In the genomic region with DNA sequence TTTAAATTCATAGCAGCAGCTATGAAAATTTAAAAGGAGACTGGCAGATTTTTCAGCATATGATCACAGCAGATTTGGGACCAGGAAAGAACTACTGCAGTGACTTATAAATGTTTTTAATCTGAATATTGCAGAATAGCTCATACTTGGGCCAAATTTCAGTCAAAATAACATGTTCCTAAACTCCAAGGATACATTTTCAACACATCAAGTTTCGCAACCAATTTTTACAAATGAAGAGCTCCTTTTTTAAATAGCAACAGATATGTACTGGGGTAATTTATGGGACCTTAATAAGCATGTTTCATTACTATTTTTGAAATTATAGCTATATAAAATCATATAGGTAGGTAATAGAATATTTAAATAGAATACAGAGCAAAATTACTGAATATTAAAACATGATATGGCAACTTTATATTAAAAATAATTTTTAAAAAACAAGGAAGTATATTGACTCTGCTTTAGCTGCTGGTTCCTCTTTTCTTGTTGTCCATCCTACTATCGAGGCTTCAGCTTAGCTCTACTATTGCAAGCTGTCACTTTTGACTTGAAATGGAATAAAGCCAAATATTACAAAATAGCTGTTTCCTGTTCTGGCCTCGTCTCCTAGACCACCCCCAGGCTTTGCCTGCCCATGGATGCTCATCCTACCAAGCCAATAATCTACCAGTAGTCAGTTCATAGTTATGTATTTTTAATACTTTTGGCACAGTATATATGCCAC, we compare ENCODE assay signal across 1 cellular context.
TF ChIP-seq lines count a peak whose summit lies in the region.

No MANE protein-coding gene starts in this region.

TF ChIP-seq in K562, 482 proteins besides CTCF, POLR2A, EP300 and RAD21 (continued from another document and continues in another):
- TF ChIP-seq, protein P1, sequence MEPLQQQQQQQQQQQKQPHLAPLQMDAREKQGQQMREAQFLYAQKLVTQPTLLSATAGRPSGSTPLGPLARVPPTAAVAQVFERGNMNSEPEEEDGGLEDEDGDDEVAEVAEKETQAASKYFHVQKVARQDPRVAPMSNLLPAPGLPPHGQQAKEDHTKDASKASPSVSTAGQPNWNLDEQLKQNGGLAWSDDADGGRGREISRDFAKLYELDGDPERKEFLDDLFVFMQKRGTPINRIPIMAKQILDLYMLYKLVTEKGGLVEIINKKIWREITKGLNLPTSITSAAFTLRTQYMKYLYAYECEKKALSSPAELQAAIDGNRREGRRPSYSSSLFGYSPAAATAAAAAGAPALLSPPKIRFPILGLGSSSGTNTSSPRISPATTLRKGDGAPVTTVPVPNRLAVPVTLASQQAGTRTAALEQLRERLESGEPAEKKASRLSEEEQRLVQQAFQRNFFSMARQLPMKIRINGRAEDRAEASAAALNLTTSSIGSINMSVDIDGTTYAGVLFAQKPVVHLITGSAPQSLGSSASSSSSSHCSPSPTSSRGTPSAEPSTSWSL (CRISPR knock-in tag; IDR thresholded peaks at IDR 0.05; ENCODE audit: borderline replicate concordance), result no peak
- TF ChIP-seq ZNF174 (CRISPR knock-in tag; IDR thresholded peaks at IDR 0.05) (no peak), ZNF311 (CRISPR knock-in tag; IDR thresholded peaks at IDR 0.05) (no peak), ZNF77 (CRISPR knock-in tag; IDR thresholded peaks at IDR 0.05) (no peak), ILF3 (IDR thresholded peaks at IDR 0.05; ENCODE audit: borderline replicate concordance) (no peak), CEBPB (tag; IDR thresholded peaks at IDR 0.05) (peak; percentile 81), GABPB1 (CRISPR knock-in tag; IDR thresholded peaks at IDR 0.05) (no peak), KHSRP (IDR thresholded peaks at IDR 0.05) (no peak), ZNF436 (CRISPR knock-in tag; IDR thresholded peaks at IDR 0.05) (no peak), HNRNPUL1 (IDR thresholded peaks at IDR 0.05; ENCODE audit: low read length) (no peak), NCOA6 (IDR thresholded peaks at IDR 0.05) (no peak), MAFK (IDR thresholded peaks at IDR 0.05; ENCODE audit: low read length) (peak; percentile 14; the same call in 1 of the 2 replicates), ZNF324 (CRISPR knock-in tag; IDR thresholded peaks at IDR 0.05) (no peak), NFRKB (IDR thresholded peaks at IDR 0.05; ENCODE audit: low read depth) (no peak), ZNF316 (IDR thresholded peaks at IDR 0.05) (peak; percentile 20; the same call in 1 of the 2 replicates), TFAM (CRISPR knock-in tag; conservative IDR thresholded peaks at IDR 0.05) (no peak), POLR3G (IDR thresholded peaks at IDR 0.05; ENCODE audit: extremely low read depth, insufficient read length, insufficient replicate concordance) (no peak), CHCHD3 (CRISPR knock-in tag; IDR thresholded peaks at IDR 0.05) (no peak), ZNF133 (CRISPR knock-in tag; IDR thresholded peaks at IDR 0.05) (no peak), KDM5B (IDR thresholded peaks at IDR 0.05; ENCODE audit: insufficient replicate concordance, low read depth, low read length) (no peak), ZBTB1 (CRISPR knock-in tag; IDR thresholded peaks at IDR 0.05; ENCODE audit: borderline replicate concordance, low read depth) (no peak), ZKSCAN3 (CRISPR knock-in tag; IDR thresholded peaks at IDR 0.05) (no peak), ZBTB8A (IDR thresholded peaks at IDR 0.05; ENCODE audit: partially characterized antibody) (no peak), HMG20A (CRISPR knock-in tag; conservative IDR thresholded peaks at IDR 0.05) (no peak), BRF1 (IDR thresholded peaks at IDR 0.05; ENCODE audit: borderline replicate concordance, extremely low read depth, insufficient read length) (no peak), MAFF (IDR thresholded peaks at IDR 0.05; ENCODE audit: low read length) (peak; percentile 21; the same call in 1 of the 2 replicates), ILK (tag; IDR thresholded peaks at IDR 0.05; ENCODE audit: borderline replicate concordance, low read depth) (no peak), MTF1 (CRISPR knock-in tag; IDR thresholded peaks at IDR 0.05; ENCODE audit: borderline replicate concordance) (no peak), HNRNPL (IDR thresholded peaks at IDR 0.05; ENCODE audit: low read depth, low read length) (no peak), FIP1L1 (IDR thresholded peaks at IDR 0.05; ENCODE audit: low read depth, low read length, poor library complexity, severe bottlenecking) (no peak), ESRRA (IDR thresholded peaks at IDR 0.05; ENCODE audit: borderline replicate concordance, low read depth) (no peak), KLF13 (tag; IDR thresholded peaks at IDR 0.05; ENCODE audit: borderline replicate concordance, low read depth) (no peak), HOXB6 (CRISPR knock-in tag; IDR thresholded peaks at IDR 0.05; ENCODE audit: borderline replicate concordance) (no peak), CBX2 (IDR thresholded peaks at IDR 0.05; ENCODE audit: insufficient read depth, low read length, poor library complexity, severe bottlenecking) (no peak)
- TF ChIP-seq, protein P2, sequence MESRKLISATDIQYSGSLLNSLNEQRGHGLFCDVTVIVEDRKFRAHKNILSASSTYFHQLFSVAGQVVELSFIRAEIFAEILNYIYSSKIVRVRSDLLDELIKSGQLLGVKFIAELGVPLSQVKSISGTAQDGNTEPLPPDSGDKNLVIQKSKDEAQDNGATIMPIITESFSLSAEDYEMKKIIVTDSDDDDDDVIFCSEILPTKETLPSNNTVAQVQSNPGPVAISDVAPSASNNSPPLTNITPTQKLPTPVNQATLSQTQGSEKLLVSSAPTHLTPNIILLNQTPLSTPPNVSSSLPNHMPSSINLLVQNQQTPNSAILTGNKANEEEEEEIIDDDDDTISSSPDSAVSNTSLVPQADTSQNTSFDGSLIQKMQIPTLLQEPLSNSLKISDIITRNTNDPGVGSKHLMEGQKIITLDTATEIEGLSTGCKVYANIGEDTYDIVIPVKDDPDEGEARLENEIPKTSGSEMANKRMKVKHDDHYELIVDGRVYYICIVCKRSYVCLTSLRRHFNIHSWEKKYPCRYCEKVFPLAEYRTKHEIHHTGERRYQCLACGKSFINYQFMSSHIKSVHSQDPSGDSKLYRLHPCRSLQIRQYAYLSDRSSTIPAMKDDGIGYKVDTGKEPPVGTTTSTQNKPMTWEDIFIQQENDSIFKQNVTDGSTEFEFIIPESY (CRISPR knock-in tag; IDR thresholded peaks at IDR 0.05), result no peak
- TF ChIP-seq, protein P3, sequence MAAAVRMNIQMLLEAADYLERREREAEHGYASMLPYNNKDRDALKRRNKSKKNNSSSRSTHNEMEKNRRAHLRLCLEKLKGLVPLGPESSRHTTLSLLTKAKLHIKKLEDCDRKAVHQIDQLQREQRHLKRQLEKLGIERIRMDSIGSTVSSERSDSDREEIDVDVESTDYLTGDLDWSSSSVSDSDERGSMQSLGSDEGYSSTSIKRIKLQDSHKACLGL (CRISPR knock-in tag; IDR thresholded peaks at IDR 0.05; ENCODE audit: borderline replicate concordance, poor library complexity, severe bottlenecking), result no peak
- TF ChIP-seq, protein P4, sequence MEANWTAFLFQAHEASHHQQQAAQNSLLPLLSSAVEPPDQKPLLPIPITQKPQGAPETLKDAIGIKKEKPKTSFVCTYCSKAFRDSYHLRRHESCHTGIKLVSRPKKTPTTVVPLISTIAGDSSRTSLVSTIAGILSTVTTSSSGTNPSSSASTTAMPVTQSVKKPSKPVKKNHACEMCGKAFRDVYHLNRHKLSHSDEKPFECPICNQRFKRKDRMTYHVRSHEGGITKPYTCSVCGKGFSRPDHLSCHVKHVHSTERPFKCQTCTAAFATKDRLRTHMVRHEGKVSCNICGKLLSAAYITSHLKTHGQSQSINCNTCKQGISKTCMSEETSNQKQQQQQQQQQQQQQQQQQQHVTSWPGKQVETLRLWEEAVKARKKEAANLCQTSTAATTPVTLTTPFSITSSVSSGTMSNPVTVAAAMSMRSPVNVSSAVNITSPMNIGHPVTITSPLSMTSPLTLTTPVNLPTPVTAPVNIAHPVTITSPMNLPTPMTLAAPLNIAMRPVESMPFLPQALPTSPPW (CRISPR knock-in tag; IDR thresholded peaks at IDR 0.05), result no peak
- TF ChIP-seq, protein P5, sequence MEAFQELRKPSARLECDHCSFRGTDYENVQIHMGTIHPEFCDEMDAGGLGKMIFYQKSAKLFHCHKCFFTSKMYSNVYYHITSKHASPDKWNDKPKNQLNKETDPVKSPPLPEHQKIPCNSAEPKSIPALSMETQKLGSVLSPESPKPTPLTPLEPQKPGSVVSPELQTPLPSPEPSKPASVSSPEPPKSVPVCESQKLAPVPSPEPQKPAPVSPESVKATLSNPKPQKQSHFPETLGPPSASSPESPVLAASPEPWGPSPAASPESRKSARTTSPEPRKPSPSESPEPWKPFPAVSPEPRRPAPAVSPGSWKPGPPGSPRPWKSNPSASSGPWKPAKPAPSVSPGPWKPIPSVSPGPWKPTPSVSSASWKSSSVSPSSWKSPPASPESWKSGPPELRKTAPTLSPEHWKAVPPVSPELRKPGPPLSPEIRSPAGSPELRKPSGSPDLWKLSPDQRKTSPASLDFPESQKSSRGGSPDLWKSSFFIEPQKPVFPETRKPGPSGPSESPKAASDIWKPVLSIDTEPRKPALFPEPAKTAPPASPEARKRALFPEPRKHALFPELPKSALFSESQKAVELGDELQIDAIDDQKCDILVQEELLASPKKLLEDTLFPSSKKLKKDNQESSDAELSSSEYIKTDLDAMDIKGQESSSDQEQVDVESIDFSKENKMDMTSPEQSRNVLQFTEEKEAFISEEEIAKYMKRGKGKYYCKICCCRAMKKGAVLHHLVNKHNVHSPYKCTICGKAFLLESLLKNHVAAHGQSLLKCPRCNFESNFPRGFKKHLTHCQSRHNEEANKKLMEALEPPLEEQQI (IDR thresholded peaks at IDR 0.05), result no peak
- TF ChIP-seq, protein P6, sequence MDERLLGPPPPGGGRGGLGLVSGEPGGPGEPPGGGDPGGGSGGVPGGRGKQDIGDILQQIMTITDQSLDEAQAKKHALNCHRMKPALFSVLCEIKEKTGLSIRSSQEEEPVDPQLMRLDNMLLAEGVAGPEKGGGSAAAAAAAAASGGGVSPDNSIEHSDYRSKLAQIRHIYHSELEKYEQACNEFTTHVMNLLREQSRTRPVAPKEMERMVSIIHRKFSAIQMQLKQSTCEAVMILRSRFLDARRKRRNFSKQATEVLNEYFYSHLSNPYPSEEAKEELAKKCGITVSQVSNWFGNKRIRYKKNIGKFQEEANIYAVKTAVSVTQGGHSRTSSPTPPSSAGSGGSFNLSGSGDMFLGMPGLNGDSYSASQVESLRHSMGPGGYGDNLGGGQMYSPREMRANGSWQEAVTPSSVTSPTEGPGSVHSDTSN (CRISPR knock-in tag; IDR thresholded peaks at IDR 0.05; ENCODE audit: low read depth), result no peak
- TF ChIP-seq, protein P6 (tag; conservative IDR thresholded peaks at IDR 0.05; ENCODE audit: low read depth), result peak; percentile 79
- TF ChIP-seq, protein P7, sequence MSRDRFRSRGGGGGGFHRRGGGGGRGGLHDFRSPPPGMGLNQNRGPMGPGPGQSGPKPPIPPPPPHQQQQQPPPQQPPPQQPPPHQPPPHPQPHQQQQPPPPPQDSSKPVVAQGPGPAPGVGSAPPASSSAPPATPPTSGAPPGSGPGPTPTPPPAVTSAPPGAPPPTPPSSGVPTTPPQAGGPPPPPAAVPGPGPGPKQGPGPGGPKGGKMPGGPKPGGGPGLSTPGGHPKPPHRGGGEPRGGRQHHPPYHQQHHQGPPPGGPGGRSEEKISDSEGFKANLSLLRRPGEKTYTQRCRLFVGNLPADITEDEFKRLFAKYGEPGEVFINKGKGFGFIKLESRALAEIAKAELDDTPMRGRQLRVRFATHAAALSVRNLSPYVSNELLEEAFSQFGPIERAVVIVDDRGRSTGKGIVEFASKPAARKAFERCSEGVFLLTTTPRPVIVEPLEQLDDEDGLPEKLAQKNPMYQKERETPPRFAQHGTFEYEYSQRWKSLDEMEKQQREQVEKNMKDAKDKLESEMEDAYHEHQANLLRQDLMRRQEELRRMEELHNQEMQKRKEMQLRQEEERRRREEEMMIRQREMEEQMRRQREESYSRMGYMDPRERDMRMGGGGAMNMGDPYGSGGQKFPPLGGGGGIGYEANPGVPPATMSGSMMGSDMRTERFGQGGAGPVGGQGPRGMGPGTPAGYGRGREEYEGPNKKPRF (IDR thresholded peaks at IDR 0.05; ENCODE audit: low read depth, low read length), result no peak
- TF ChIP-seq, protein P8, sequence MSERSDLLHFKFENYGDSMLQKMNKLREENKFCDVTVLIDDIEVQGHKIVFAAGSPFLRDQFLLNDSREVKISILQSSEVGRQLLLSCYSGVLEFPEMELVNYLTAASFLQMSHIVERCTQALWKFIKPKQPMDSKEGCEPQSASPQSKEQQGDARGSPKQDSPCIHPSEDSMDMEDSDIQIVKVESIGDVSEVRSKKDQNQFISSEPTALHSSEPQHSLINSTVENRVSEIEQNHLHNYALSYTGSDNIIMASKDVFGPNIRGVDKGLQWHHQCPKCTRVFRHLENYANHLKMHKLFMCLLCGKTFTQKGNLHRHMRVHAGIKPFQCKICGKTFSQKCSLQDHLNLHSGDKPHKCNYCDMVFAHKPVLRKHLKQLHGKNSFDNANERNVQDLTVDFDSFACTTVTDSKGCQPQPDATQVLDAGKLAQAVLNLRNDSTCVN (CRISPR knock-in tag; IDR thresholded peaks at IDR 0.05), result no peak
- TF ChIP-seq, protein P9, sequence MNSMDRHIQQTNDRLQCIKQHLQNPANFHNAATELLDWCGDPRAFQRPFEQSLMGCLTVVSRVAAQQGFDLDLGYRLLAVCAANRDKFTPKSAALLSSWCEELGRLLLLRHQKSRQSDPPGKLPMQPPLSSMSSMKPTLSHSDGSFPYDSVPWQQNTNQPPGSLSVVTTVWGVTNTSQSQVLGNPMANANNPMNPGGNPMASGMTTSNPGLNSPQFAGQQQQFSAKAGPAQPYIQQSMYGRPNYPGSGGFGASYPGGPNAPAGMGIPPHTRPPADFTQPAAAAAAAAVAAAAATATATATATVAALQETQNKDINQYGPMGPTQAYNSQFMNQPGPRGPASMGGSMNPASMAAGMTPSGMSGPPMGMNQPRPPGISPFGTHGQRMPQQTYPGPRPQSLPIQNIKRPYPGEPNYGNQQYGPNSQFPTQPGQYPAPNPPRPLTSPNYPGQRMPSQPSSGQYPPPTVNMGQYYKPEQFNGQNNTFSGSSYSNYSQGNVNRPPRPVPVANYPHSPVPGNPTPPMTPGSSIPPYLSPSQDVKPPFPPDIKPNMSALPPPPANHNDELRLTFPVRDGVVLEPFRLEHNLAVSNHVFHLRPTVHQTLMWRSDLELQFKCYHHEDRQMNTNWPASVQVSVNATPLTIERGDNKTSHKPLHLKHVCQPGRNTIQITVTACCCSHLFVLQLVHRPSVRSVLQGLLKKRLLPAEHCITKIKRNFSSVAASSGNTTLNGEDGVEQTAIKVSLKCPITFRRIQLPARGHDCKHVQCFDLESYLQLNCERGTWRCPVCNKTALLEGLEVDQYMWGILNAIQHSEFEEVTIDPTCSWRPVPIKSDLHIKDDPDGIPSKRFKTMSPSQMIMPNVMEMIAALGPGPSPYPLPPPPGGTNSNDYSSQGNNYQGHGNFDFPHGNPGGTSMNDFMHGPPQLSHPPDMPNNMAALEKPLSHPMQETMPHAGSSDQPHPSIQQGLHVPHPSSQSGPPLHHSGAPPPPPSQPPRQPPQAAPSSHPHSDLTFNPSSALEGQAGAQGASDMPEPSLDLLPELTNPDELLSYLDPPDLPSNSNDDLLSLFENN (IDR thresholded peaks at IDR 0.05; ENCODE audit: low read depth in 2 of 2, low read length in 2 of 2), result no peak
